In genomic region chr1:74343191-74343590, GRCh38 we compare ENCODE assay signal across 13 cellular contexts.
DNase-seq lines count a peak whose midpoint lies in the region; ATAC-seq, FAIRE-seq and TF ChIP-seq lines count a peak whose summit lies in the region.
"Had no signal": no experiment of that assay in that cellular context is flagged by ENCODE, and none has a peak within 500 bp of the region (broad histone marks: within the 10 kb centered on the region; RNA-seq: fewer than 3 reads in every experiment).

No MANE protein-coding gene starts in this region.

- H3K27me3 ChIP-seq in BE2C (no peaks in the 10 kb centered on the region), hepatocyte (no peaks in the 10 kb centered on the region)

- H3K9me3 ChIP-seq in BE2C: no peaks in the 10 kb centered on the region
- H3K9me3 ChIP-seq in hepatocyte (ENCODE audit: low read depth): no peaks in the 10 kb centered on the region

- H3K4me3 ChIP-seq in BE2C (ENCODE audit: low read depth, low read length) (no peak overlapping the region), hepatocyte (no peak overlapping the region)

- no peak for ATAC-seq in GM19324 (IDR thresholded peaks at IDR 0.05; ENCODE audit: low FRiP score, unreplicated experiment)
- ATAC-seq: Panc1 had no signal

- no peaks in the 10 kb centered on the region for H4K20me1 ChIP-seq in hepatocyte (ENCODE audit: insufficient read depth, poor library complexity, severe bottlenecking)

- WGBS in hepatocyte (ENCODE audit: low lambda C conversion rate, missing lambda C conversion rate): 45% methylated on average over 1 of the region's 1 CpG

- H3K79me2 ChIP-seq in hepatocyte: no peaks in the 10 kb centered on the region
- H3K79me2 ChIP-seq: parathyroid adenoma had no signal

- FAIRE-seq in GM19239 (lab: Jason Lieb, UNC): no peak
- FAIRE-seq: endometrium had no signal

- DNase-seq in BE2C: peak; percentile 80
- DNase-seq in NCI-H1694 (lab: John Stamatoyannopoulos, UW): peak; percentile 99
- peak; percentile 63 to 74 for DNase-seq in SHP77 (lab: John Stamatoyannopoulos, UW)
- peak; percentile 78 for DNase-seq in hepatocyte (ENCODE audit: low spot score)
- DNase-seq in H4 (ENCODE audit: low spot score): no peak
- DNase-seq in stimulated activated CD4-positive, alpha-beta T cell treated with anti-CD3 and anti-CD28 coated beads, Interleukin-12 subunit alpha, Interleukin-12 subunit beta, amount 100 ng/mL, for 4 hours: no peak
- DNase-seq in GM19239 (ENCODE audit: insufficient read length, low spot score): no peak
- DNase-seq: activated CD4-positive, alpha-beta T cell treated with anti-CD3 and anti-CD28 coated beads, Interleukin-2, amount 50 U/mL, for 1 hour; immature natural killer cell had no signal

- H2AFZ ChIP-seq in hepatocyte: no peak overlapping the region
- H2AFZ ChIP-seq: parathyroid adenoma had no signal

- H3K27ac ChIP-seq in hepatocyte: no peak overlapping the region
- H3K27ac ChIP-seq: parathyroid adenoma had no signal

- TF ChIP-seq CTCF in BE2C (IDR thresholded peaks at IDR 0.05; ENCODE audit: low read depth, low read length) (no peak), hepatocyte (IDR thresholded peaks at IDR 0.05; ENCODE audit: poor library complexity) (no peak)

- H3K4me2 ChIP-seq in hepatocyte: peak overlapping the region; percentile 10

- H3K36me3 ChIP-seq in BE2C (no peaks in the 10 kb centered on the region), hepatocyte (replicated peaks; ENCODE audit: insufficient read depth, low read depth) (no peaks in the 10 kb centered on the region)

- no peaks in the 10 kb centered on the region for H3K9me2 ChIP-seq in hepatocyte (replicated peaks; ENCODE audit: insufficient read depth)

- H3K4me1 ChIP-seq in BE2C (peaks cover 8% of the 10 kb centered on the region), hepatocyte (ENCODE audit: insufficient read depth) (peaks cover 4% of the 10 kb centered on the region)
- H3K4me1 ChIP-seq: parathyroid adenoma had no signal

Comparison
In these comparisons a context has a peak if more than half of its experiments do, and no peak if none do; other contexts are left out.
1. DNase-seq: peak in BE2C (single experiment), NCI-H1694 (single experiment), SHP77 (2 of 2) and hepatocyte (single experiment); none in H4 (single experiment), stimulated activated CD4-positive, alpha-beta T cell treated with anti-CD3 and anti-CD28 coated beads, Interleukin-12 subunit alpha, Interleukin-12 subunit beta, amount 100 ng/mL, for 4 hours (single experiment) and GM19239 (single experiment).